In the genomic region with DNA sequence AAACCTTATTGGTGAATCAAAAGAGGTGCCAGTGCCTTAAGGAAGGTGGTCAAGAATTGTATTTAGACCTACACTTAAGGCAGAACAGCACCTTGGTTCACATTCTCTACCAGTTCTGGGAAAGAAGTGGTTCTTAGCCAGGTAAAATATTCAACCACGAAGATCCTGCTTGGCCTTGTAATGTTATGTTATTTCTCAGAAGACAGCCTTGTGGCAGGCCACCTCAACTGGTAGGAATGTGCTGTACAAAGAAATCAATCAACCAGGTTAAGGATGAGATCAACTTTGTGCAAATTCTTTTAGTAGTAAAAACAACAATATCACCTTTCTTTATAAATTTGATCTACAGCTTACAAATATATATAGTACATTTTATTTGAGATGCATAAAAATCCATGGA, we compare ENCODE assay signal across 12 cellular contexts.
A peak's percentile ranks its signal among the peaks of the same experiment; 100 is the strongest.
DNase-seq lines count a peak whose midpoint lies in the region; TF ChIP-seq lines count a peak whose summit lies in the region.
"Had no signal": no experiment of that assay in that cellular context is flagged by ENCODE, and none has a peak within 500 bp of the region (broad histone marks: within the 10 kb centered on the region; RNA-seq: fewer than 3 reads in every experiment).

No MANE protein-coding gene starts in this region.

- BruUV-seq in mammary epithelial cell (replicated peaks; lab: Mats Ljungman, UMichigan): no TSS peak

- in situ Hi-C loops in mammary epithelial cell (cut with MboI; ENCODE audit: low sequenced_read_pairs in 2 of 2) (no loop called here), transverse colon (cut with MboI; ENCODE audit: low pct_ligation_motif_present in 1 of 4, low pct_unique_long_range_greater_than_20kb in 1 of 4, low sequenced_read_pairs in 3 of 4) (no loop called here)

- dilution Hi-C loops in mammary epithelial cell (cut with HindIII; ENCODE audit: low sequenced_read_pairs): no loop called here

- H3K4me3 ChIP-seq in mammary epithelial cell (replicated peaks in 1 of 3; ENCODE audit: insufficient read depth in 1 of 3, low read depth in 2 of 3, low read length in 3 of 3) (no peak overlapping the region), mesenchymal stem cell (ENCODE audit: insufficient read depth in 1 of 2, low read depth in 1 of 2, low read length in 2 of 2) (no peak overlapping the region), transverse colon (no peak overlapping the region)
- H3K4me3 ChIP-seq: tibial nerve had no signal

- H3K9ac ChIP-seq in mammary epithelial cell (ENCODE audit: insufficient read depth, low read length) (peak overlapping the region; percentile 29), mesenchymal stem cell (ENCODE audit: low read length) (no peak overlapping the region)

- CTCF ChIA-PET in mammary epithelial cell (lab: Charles Lee; ENCODE audit: low non-redundant PET): no interaction called here

- no peak overlapping the region for H3K18ac ChIP-seq in mesenchymal stem cell (ENCODE audit: low read depth in 1 of 2, low read length in 2 of 2)

- H2AFZ ChIP-seq in mammary epithelial cell (ENCODE audit: low read depth, low read length) (peak overlapping the region; percentile 30), mesenchymal stem cell (ENCODE audit: low read depth, low read length) (no peak overlapping the region)

- TF ChIP-seq EP300 in transverse colon (IDR thresholded peaks at IDR 0.05; ENCODE audit: low read depth): no peak

- H3K27me3 ChIP-seq in mammary epithelial cell (ENCODE audit: insufficient read depth, low read length) (no peaks in the 10 kb centered on the region), mesenchymal stem cell (ENCODE audit: control insufficient read depth in 1 of 2, insufficient read depth in 1 of 2, low read length in 2 of 2) (no peaks in the 10 kb centered on the region), transverse colon (no peaks in the 10 kb centered on the region)
- H3K27me3 ChIP-seq: tibial nerve had no signal

- no peaks in the 10 kb centered on the region for H3K9me3 ChIP-seq in mammary epithelial cell (replicated peaks; ENCODE audit: insufficient read depth, low read length)
- H3K9me3 ChIP-seq in mesenchymal stem cell (ENCODE audit: control insufficient read depth, low read length): no peaks in the 10 kb centered on the region
- no peaks in the 10 kb centered on the region for H3K9me3 ChIP-seq in transverse colon
- H3K9me3 ChIP-seq: tibial nerve had no signal

- H3K36me3 ChIP-seq in mammary epithelial cell (ENCODE audit: insufficient read depth, low read length) (no peaks in the 10 kb centered on the region), mesenchymal stem cell (ENCODE audit: control insufficient read depth in 1 of 2, insufficient read depth in 2 of 2, low read depth in 1 of 2, low read length in 2 of 2) (no peaks in the 10 kb centered on the region), transverse colon (no peaks in the 10 kb centered on the region)
- H3K36me3 ChIP-seq: tibial nerve had no signal

- H2BK120ac ChIP-seq in mesenchymal stem cell (ENCODE audit: low read depth, low read length): no peak overlapping the region

- no peak overlapping the region for H3K4ac ChIP-seq in mesenchymal stem cell (ENCODE audit: low read depth in 1 of 2, low read length in 2 of 2)

- peaks cover 29% of the 10 kb centered on the region for H3K4me1 ChIP-seq in mammary epithelial cell (ENCODE audit: insufficient read depth, low read length)
- peaks cover 6% of the 10 kb centered on the region for H3K4me1 ChIP-seq in mesenchymal stem cell (ENCODE audit: control insufficient read depth, insufficient read depth, low read depth, low read length)
- peaks cover 0 to 9% (median 2%) of the 10 kb centered on the region in 4 donors for H3K4me1 ChIP-seq in transverse colon

- no peaks in the 10 kb centered on the region for H3K79me2 ChIP-seq in mammary epithelial cell (ENCODE audit: insufficient read depth, low read length)

- DNase-seq in Daoy (ENCODE audit: low read depth) (peak; percentile 49), NCI-H226 (peak; percentile 52), mammary epithelial cell (peak; percentile 72), mesenchymal stem cell (no peak), NCI-H2196 treated with DMSO at 0.1 percent for 48 hours (lab: John Stamatoyannopoulos, UW; ENCODE audit: unreplicated experiment) (no peak), transverse colon (no peak), COLO829 (ENCODE audit: low spot score) (no peak)
- DNase-seq in effector CD8-positive, alpha-beta T cell (lab: John Stamatoyannopoulos, UW): no peak
- DNase-seq: NCI-H1092 treated with DMSO at 0.1 percent for 48 hours; stimulated activated CD4-positive, alpha-beta T cell treated with anti-CD3 and anti-CD28 coated beads, Interleukin-2, amount 100 ng/mL, for 48 hours; stimulated activated CD8-positive, alpha-beta memory T cell treated with anti-CD3 and anti-CD28 coated beads, Interleukin-4, amount 100 ng/mL, for 48 hours had no signal

- TF ChIP-seq POLR2A in transverse colon (IDR thresholded peaks at IDR 0.05): no peak

- no peaks in the 10 kb centered on the region for H3K79me1 ChIP-seq in mesenchymal stem cell (replicated peaks; ENCODE audit: low read length, poor library complexity, severe bottlenecking)

- TF ChIP-seq CTCF in mammary epithelial cell (conservative IDR thresholded peaks at IDR 0.05 in 1 of 2, IDR thresholded peaks at IDR 0.05 in 1 of 2; ENCODE audit: extremely low read depth in 1 of 2, insufficient read depth in 1 of 2, low read depth in 1 of 2, low read length in 2 of 2): peak; percentile 21 to 39
- no peak for TF ChIP-seq CTCF in transverse colon (IDR thresholded peaks at IDR 0.05)

- H3K23ac ChIP-seq in mesenchymal stem cell (ENCODE audit: low read length in 2 of 2): no peak overlapping the region

- H3K27ac ChIP-seq in mammary epithelial cell (ENCODE audit: insufficient read depth, low read depth, low read length): peak overlapping the region; percentile 20
- H3K27ac ChIP-seq in mesenchymal stem cell (ENCODE audit: low read length, poor library complexity, severe bottlenecking): peak overlapping the region; percentile 93
- H3K27ac ChIP-seq in transverse colon: no peak overlapping the region
- H3K27ac ChIP-seq: tibial nerve had no signal

- no peak overlapping the region for H4K8ac ChIP-seq in mesenchymal stem cell (ENCODE audit: low read length)

- no peak overlapping the region for H2AK5ac ChIP-seq in mesenchymal stem cell (ENCODE audit: low read length, severe bottlenecking)

- 0% methylated on average over 1 of the region's 1 CpG for WGBS in mammary epithelial cell (ENCODE audit: low coverage, missing lambda C conversion rate)
- WGBS in mesenchymal stem cell: 33% methylated on average over 1 of the region's 1 CpG
- 76 to 83% methylated on average over 1 of the region's 1 CpG for WGBS in transverse colon (ENCODE audit: low coverage in 1 of 2), 2 donors

- H4K20me1 ChIP-seq in mammary epithelial cell (ENCODE audit: insufficient read depth, low read length): no peaks in the 10 kb centered on the region

- no peak overlapping the region for H2BK5ac ChIP-seq in mesenchymal stem cell (ENCODE audit: low read depth, low read length, poor library complexity, severe bottlenecking)

- H4K91ac ChIP-seq in mesenchymal stem cell (ENCODE audit: low read length): no peak overlapping the region

- no peak overlapping the region for H3K14ac ChIP-seq in mesenchymal stem cell (ENCODE audit: low read length in 2 of 2)

- no peak overlapping the region for H3K4me2 ChIP-seq in mammary epithelial cell (ENCODE audit: insufficient read depth, low read depth, low read length)
- H3K4me2 ChIP-seq in mesenchymal stem cell (ENCODE audit: low read length, poor library complexity, severe bottlenecking): no peak overlapping the region

- H2BK12ac ChIP-seq in mesenchymal stem cell (ENCODE audit: low read length in 2 of 2): peak overlapping the region in 1 of 2 experiments; percentile 46

- no peak overlapping the region for H2BK15ac ChIP-seq in mesenchymal stem cell (ENCODE audit: low read depth, poor library complexity, severe bottlenecking)

- intact Hi-C loops in mammary epithelial cell (cut with micrococcal nuclease): no loop called here
- intact Hi-C loops in transverse colon (cut with DNase I; ENCODE audit: low total_unique reads): no loop called here

Comparison
In these comparisons a context has a peak if more than half of its experiments do, and no peak if none do; other contexts are left out.
1. DNase-seq: peak in Daoy (single experiment), NCI-H226 (single experiment) and mammary epithelial cell (single experiment); none in mesenchymal stem cell (single experiment), effector CD8-positive, alpha-beta T cell (single experiment), NCI-H2196 treated with DMSO at 0.1 percent for 48 hours (single experiment), transverse colon (single experiment) and COLO829 (single experiment).
2. H3K27ac ChIP-seq: peak in mammary epithelial cell (single experiment) and mesenchymal stem cell (single experiment); none in transverse colon (0 of 4).
3. CTCF ChIP-seq: peak in mammary epithelial cell (2 of 2); none in transverse colon (0 of 5).